ENCODE assay signal across 1 cellular context in genomic region chr19:40229926-40230417, GRCh38.
TF ChIP-seq lines count a peak whose summit lies in the region.

No MANE protein-coding gene starts in this region.

TF ChIP-seq in K562, 482 proteins besides CTCF, POLR2A, EP300 and RAD21:
- TF ChIP-seq ZNF316 (IDR thresholded peaks at IDR 0.05) (peak; percentile 54), MAFG (tag; conservative IDR thresholded peaks at IDR 0.05) (0 out of 2 replicates have a peak, but pooled peaks have one; percentile 22), C11orf30 (IDR thresholded peaks at IDR 0.05; ENCODE audit: low read depth) (peak; percentile 60), NUFIP1 (IDR thresholded peaks at IDR 0.05; ENCODE audit: partially characterized antibody) (no peak), MAFF (IDR thresholded peaks at IDR 0.05; ENCODE audit: low read length) (peak; percentile 9; the same call in 1 of the 2 replicates)
